Comparison of ENCODE assay signal across 1 cellular context in genomic region chr9:132761602-132762001, GRCh38.
A peak's percentile ranks its signal among the peaks of the same experiment; 100 is the strongest.
TF ChIP-seq lines count a peak whose summit lies in the region.

No MANE protein-coding gene starts in this region.

TF ChIP-seq in HEK293, 187 proteins besides CTCF, POLR2A, EP300 and RAD21:
- no peak for TF ChIP-seq ATF2 (tag by site-specific recombination; IDR thresholded peaks at IDR 0.05; ENCODE audit: low read depth)
- TF ChIP-seq ZNF366 (tag by site-specific recombination; conservative IDR thresholded peaks at IDR 0.05), result peak; percentile 68
